37 cellular contexts compared by ENCODE assay signal in the genomic region with DNA sequence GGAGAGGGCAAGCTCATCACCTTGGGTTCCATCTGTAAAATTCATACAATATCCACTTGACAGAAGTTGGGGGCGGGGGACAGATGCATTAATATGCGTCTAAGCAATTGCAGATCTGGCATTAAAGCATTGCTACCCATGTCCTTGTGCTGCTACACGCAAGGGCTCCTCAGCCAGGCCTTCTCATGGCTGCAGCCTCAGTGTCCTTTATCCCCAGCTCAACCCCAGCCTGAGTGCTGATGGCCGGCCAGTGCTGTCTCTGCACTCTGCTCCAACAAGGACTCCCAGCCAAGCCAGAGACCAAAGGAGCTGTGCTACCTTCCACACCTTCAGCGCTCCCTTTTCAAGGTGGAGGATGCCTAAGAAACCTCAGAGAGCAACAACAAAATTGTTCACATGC.
"Had no signal": no experiment of that assay in that cellular context is flagged by ENCODE, and none has a peak within 500 bp of the region (broad histone marks: within the 10 kb centered on the region; RNA-seq: fewer than 3 reads in every experiment).

No MANE protein-coding gene starts in this region.

- H3K27me3 ChIP-seq: adrenal gland, body of pancreas, brain microvascular endothelial cell, breast epithelium had no signal

- FAIRE-seq: astrocyte, TTC549 had no signal

- H3K4me3 Mint-ChIP-seq: activated B cell treated with CpG ODN at 0.5 μM for 24 hours; activated CD4-positive, alpha-beta memory T cell treated with anti-CD3 and anti-CD28 coated beads for 36 hours; activated CD4-positive, alpha-beta T cell treated with anti-CD3 and anti-CD28 coated beads, Interleukin-2, amount 10 ng/mL, durations not matched to agents 24 days and 14 days; activated CD8-positive, alpha-beta T cell treated with anti-CD3 and anti-CD28 coated beads for 36 hours; activated naive CD4-positive, alpha-beta T cell treated with anti-CD3 and anti-CD28 coated beads for 36 hours; activated naive CD8-positive, alpha-beta T cell treated with anti-CD3 and anti-CD28 coated beads for 36 hours; activated T-cell treated with anti-CD3 and anti-CD28 coated beads, Interleukin-2, amount 50 U/mL, for 4 hours; activated T-cell treated with anti-CD3 and anti-CD28 coated beads, Interleukin-2, amount 50 U/mL, for 72 hours; activated T-helper 1 cell treated with anti-CD3 and anti-CD28 coated beads, Interleukin-12 subunit alpha, Interleukin-12 subunit beta, Interleukin-2, Interleukin-4 antibody, amounts not matched to agents 30 ng/mL and 10 ng/mL and 1 ng/mL, durations not matched to agents 14 hours and 24 hours and 36 hours; activated T-helper 17 cell treated with anti-CD3 and anti-CD28 coated beads, Interleukin-2, amount 50 U/mL, for 72 hours; central memory CD8-positive, alpha-beta T cell; T-helper 1 cell treated with Interleukin-12 subunit alpha and Interleukin-12 subunit beta and Interleukin-4 antibody, amounts not matched to agents 30 μg/mL and 1 μg/mL, for 36 hours; T-helper 2 cell treated with Interferon-gamma antibody and Interleukin-4, amounts not matched to agents 5 μg/mL and 100 μg/mL, for 36 hours had no signal

- ATAC-seq: activated CD8-positive, alpha-beta T cell treated with anti-CD3 and anti-CD28 coated beads for 36 hours; activated T-cell treated with anti-CD3 and anti-CD28 coated beads, Interleukin-2, amount 50 U/mL, for 4 hours; activated T-helper 17 cell treated with anti-CD3 and anti-CD28 coated beads, Interleukin-2, amount 50 U/mL, for 72 hours; body of pancreas had no signal

- H3K4me1 Mint-ChIP-seq: activated B cell treated with CpG ODN at 0.5 μM for 24 hours; activated CD4-positive, alpha-beta T cell treated with anti-CD3 and anti-CD28 coated beads, Interleukin-2, amount 10 ng/mL, durations not matched to agents 24 days and 14 days; activated T-helper 17 cell treated with anti-CD3 and anti-CD28 coated beads, Interleukin-2, amount 50 U/mL, for 72 hours; central memory CD8-positive, alpha-beta T cell had no signal

- H3K9me3 ChIP-seq: adrenal gland, body of pancreas, breast epithelium had no signal

- H3K27me3 Mint-ChIP-seq: activated B cell treated with CpG ODN at 0.5 μM for 24 hours; activated CD4-positive, alpha-beta memory T cell treated with anti-CD3 and anti-CD28 coated beads for 36 hours; activated CD4-positive, alpha-beta T cell treated with anti-CD3 and anti-CD28 coated beads, Interleukin-2, amount 10 ng/mL, durations not matched to agents 24 days and 14 days; activated CD8-positive, alpha-beta T cell treated with anti-CD3 and anti-CD28 coated beads for 36 hours; activated naive CD8-positive, alpha-beta T cell treated with anti-CD3 and anti-CD28 coated beads for 36 hours; activated T-helper 17 cell treated with anti-CD3 and anti-CD28 coated beads, Interleukin-2, amount 50 U/mL, for 72 hours had no signal

- H3K27ac ChIP-seq: adrenal gland, body of pancreas, brain microvascular endothelial cell, breast epithelium, VCaP had no signal

- H3K36me3 Mint-ChIP-seq: activated CD4-positive, alpha-beta memory T cell treated with anti-CD3 and anti-CD28 coated beads for 36 hours; activated naive CD4-positive, alpha-beta T cell treated with anti-CD3 and anti-CD28 coated beads, Interleukin-2, amount 50 U/mL, for 72 hours; activated naive CD8-positive, alpha-beta T cell treated with anti-CD3 and anti-CD28 coated beads for 36 hours had no signal

- H3K36me3 ChIP-seq: adrenal gland, brain microvascular endothelial cell, breast epithelium had no signal

- H3K9me3 Mint-ChIP-seq: activated B cell treated with CpG ODN at 0.5 μM for 24 hours; activated CD4-positive, alpha-beta memory T cell treated with anti-CD3 and anti-CD28 coated beads for 36 hours; activated CD8-positive, alpha-beta T cell treated with anti-CD3 and anti-CD28 coated beads for 36 hours; activated naive CD4-positive, alpha-beta T cell treated with anti-CD3 and anti-CD28 coated beads for 36 hours; activated naive CD8-positive, alpha-beta T cell treated with anti-CD3 and anti-CD28 coated beads for 36 hours; activated T-cell treated with anti-CD3 and anti-CD28 coated beads, Interleukin-2, amount 50 U/mL, for 4 hours; activated T-cell treated with anti-CD3 and anti-CD28 coated beads, Interleukin-2, amount 50 U/mL, for 72 hours; activated T-helper 1 cell treated with anti-CD3 and anti-CD28 coated beads, Interleukin-12 subunit alpha, Interleukin-12 subunit beta, Interleukin-2, Interleukin-4 antibody, amounts not matched to agents 30 ng/mL and 10 ng/mL and 1 ng/mL, durations not matched to agents 14 hours and 24 hours and 36 hours; activated T-helper 17 cell treated with anti-CD3 and anti-CD28 coated beads, Interleukin-2, amount 50 U/mL, for 72 hours; central memory CD8-positive, alpha-beta T cell; T-helper 2 cell treated with Interferon-gamma antibody and Interleukin-4, amounts not matched to agents 5 μg/mL and 100 μg/mL, for 36 hours had no signal

- H3K27ac Mint-ChIP-seq: activated B cell treated with CpG ODN at 0.5 μM for 24 hours; activated CD4-positive, alpha-beta memory T cell treated with anti-CD3 and anti-CD28 coated beads for 36 hours; activated CD4-positive, alpha-beta T cell treated with anti-CD3 and anti-CD28 coated beads, Interleukin-2, amount 10 ng/mL, durations not matched to agents 24 days and 14 days; activated CD8-positive, alpha-beta T cell treated with anti-CD3 and anti-CD28 coated beads for 36 hours; activated naive CD4-positive, alpha-beta T cell treated with anti-CD3 and anti-CD28 coated beads for 36 hours; activated T-cell treated with anti-CD3 and anti-CD28 coated beads, Interleukin-2, amount 50 U/mL, for 72 hours; activated T-helper 1 cell treated with anti-CD3 and anti-CD28 coated beads, Interleukin-12 subunit alpha, Interleukin-12 subunit beta, Interleukin-2, Interleukin-4 antibody, amounts not matched to agents 30 ng/mL and 10 ng/mL and 1 ng/mL, durations not matched to agents 14 hours and 24 hours and 36 hours; activated T-helper 17 cell treated with anti-CD3 and anti-CD28 coated beads, Interleukin-2, amount 50 U/mL, for 72 hours; T-helper 1 cell treated with Interleukin-12 subunit alpha and Interleukin-12 subunit beta and Interleukin-4 antibody, amounts not matched to agents 30 μg/mL and 1 μg/mL, for 36 hours; T-helper 2 cell treated with Interferon-gamma antibody and Interleukin-4, amounts not matched to agents 5 μg/mL and 100 μg/mL, for 36 hours had no signal

- H3K4me3 ChIP-seq: adrenal gland, body of pancreas, breast epithelium had no signal

- DNase-seq: activated B cell treated with CpG ODN at 0.5 μM for 24 hours; activated CD4-positive, alpha-beta memory T cell treated with anti-CD3 and anti-CD28 coated beads for 36 hours; activated CD4-positive, alpha-beta T cell treated with anti-CD3 and anti-CD28 coated beads for 4 hours; activated CD4-positive, alpha-beta T cell treated with anti-CD3 and anti-CD28 coated beads, Interleukin-2, amount 10 ng/mL, durations not matched to agents 24 days and 14 days; activated CD4-positive, alpha-beta T cell treated with anti-CD3 and anti-CD28 coated beads, Interleukin-2, amount 50 U/mL, for 1 hour; activated CD4-positive, alpha-beta T cell treated with anti-CD3 and anti-CD28 coated beads, Interleukin-2, amount 50 U/mL, for 4 hours; activated CD4-positive, CD25-positive, alpha-beta regulatory T cell treated with anti-CD3 and anti-CD28 coated beads, Interleukin-2, amount 50 U/mL, for 72 hours; activated CD8-positive, alpha-beta memory T cell treated with anti-CD3 and anti-CD28 coated beads, Interleukin-2, amount 50 U/mL, for 4 hours; activated CD8-positive, alpha-beta T cell treated with anti-CD3 and anti-CD28 coated beads for 36 hours; activated effector memory CD4-positive, alpha-beta T cell treated with anti-CD3 and anti-CD28 coated beads, Interleukin-2, amount 50 U/mL, for 16 hours; activated gamma-delta T cell treated with Interleukin-2 at 50 U/mL for 16 hours; activated naive CD4-positive, alpha-beta T cell; activated naive CD4-positive, alpha-beta T cell treated with anti-CD3 and anti-CD28 coated beads for 36 hours; activated naive CD4-positive, alpha-beta T cell treated with anti-CD3 and anti-CD28 coated beads, Interleukin-2, amount 50 U/mL, for 16 hours; activated naive CD8-positive, alpha-beta T cell treated with anti-CD3 and anti-CD28 coated beads for 36 hours; activated T-cell treated with anti-CD3 and anti-CD28 coated beads for 4 hours; activated T-cell treated with anti-CD3 and anti-CD28 coated beads, Interleukin-2, amount 50 U/mL, for 1 hour; activated T-cell treated with anti-CD3 and anti-CD28 coated beads, Interleukin-2, amount 50 U/mL, for 4 hours; activated T-cell treated with anti-CD3 and anti-CD28 coated beads, Interleukin-2, amount 50 U/mL, for 72 hours; amniotic stem cell; aorta; body of pancreas; brain microvascular endothelial cell; cerebellar nuclear complex; T-helper 2 cell; T-helper 9 cell had no signal

- H3K4me1 ChIP-seq: adrenal gland, body of pancreas, breast epithelium had no signal
